ENCODE assay signal across 10 cellular contexts in the genomic region with DNA sequence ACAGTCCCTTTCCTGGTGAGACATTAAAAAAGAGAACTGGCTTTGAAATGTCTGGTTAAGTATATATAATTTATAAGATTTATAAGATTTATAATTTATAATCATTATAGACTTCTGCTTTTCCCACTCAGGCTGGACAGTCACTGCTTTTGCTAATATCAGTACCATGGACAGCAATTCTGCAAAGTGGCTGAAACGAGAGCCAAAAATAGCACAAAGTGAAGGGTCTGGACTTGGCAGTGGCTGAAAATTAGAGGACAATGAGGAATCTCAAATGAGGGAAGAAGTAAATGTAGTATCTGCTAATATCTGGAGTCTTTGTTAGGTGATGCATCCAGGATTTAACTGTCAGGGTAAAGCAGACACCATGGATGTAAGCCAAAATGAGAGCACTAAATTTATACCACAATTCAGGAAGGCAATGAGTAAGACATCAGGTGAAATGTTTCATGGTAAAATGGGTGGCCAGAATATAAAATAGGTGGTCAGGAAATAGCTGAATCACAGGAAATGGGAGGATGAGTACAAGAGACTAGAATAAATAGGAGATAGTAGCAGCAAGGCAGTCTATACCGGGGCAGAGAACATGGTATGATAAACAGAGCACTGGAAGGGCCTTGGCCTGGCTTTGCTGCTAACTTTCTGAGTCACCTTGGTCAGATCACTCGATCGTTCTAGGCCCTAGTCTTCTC. TPM values are rescaled to one million over a fixed set of nuclear protein-coding genes. Genes with fewer than 3 reads are reported as not detected.
DNase-seq lines count a peak whose midpoint lies in the region; ATAC-seq and TF ChIP-seq lines count a peak whose summit lies in the region.
"Had no signal": no experiment of that assay in that cellular context is flagged by ENCODE, and none has a peak within 500 bp of the region (broad histone marks: within the 10 kb centered on the region; RNA-seq: fewer than 3 reads in every experiment).

No MANE protein-coding gene starts in this region.

- H3K4me3 ChIP-seq in RWPE2 (ENCODE audit: severe bottlenecking) (no peak overlapping the region), fibroblast of the aortic adventitia (ENCODE audit: low read depth, low read length) (no peak overlapping the region)

- H3K36me3 ChIP-seq in RWPE2 (ENCODE audit: low read depth): no peaks in the 10 kb centered on the region

- DNase-seq in NOMO-1 (lab: John Stamatoyannopoulos, UW; ENCODE audit: unreplicated experiment in 2 of 2): peak; percentile 4 to 44
- DNase-seq in NOMO-1 treated with dmso at 0.1 percent for 144 hours (lab: John Stamatoyannopoulos, UW; ENCODE audit: unreplicated experiment): no peak
- no peak for DNase-seq in RWPE2 (ENCODE audit: low spot score)
- DNase-seq in fibroblast of the aortic adventitia (ENCODE audit: low read depth): peak; percentile 49
- peak; percentile 21 for DNase-seq in superior temporal gyrus (ENCODE audit: extremely low spot score)
- DNase-seq in DMS114 treated with DMSO at 0.1 percent for 48 hours (lab: John Stamatoyannopoulos, UW; ENCODE audit: unreplicated experiment): no peak
- no peak for DNase-seq in activated gamma-delta T cell (lab: John Stamatoyannopoulos, UW)
- DNase-seq: NCI-H2029 had no signal

- H3K27me3 ChIP-seq in RWPE2 (ENCODE audit: insufficient read depth, poor library complexity, severe bottlenecking): no peaks in the 10 kb centered on the region

- ATAC-seq in RWPE2 (ENCODE audit: low read depth) (peak; percentile 31; the same call in 1 of the 3 replicates), GM19328 (IDR thresholded peaks at IDR 0.05; ENCODE audit: unreplicated experiment) (no peak)

- H3K9me3 ChIP-seq in RWPE2 (ENCODE audit: severe bottlenecking): no peaks in the 10 kb centered on the region

- no peak for TF ChIP-seq CTCF in RWPE2 (IDR thresholded peaks at IDR 0.05; ENCODE audit: poor library complexity, severe bottlenecking)
- TF ChIP-seq CTCF in fibroblast of the aortic adventitia (IDR thresholded peaks at IDR 0.05; ENCODE audit: insufficient read depth, low read length): no peak

- H3K27ac ChIP-seq in RWPE2 (ENCODE audit: poor library complexity, severe bottlenecking): no peak overlapping the region

- H3K4me1 ChIP-seq in RWPE2 (ENCODE audit: insufficient read depth, poor library complexity, severe bottlenecking): no peaks in the 10 kb centered on the region

RNA-seq across cellular contexts. Expression of a gene that starts 39.6 kb away (rescaled TPM):
- not detected in 2 replicates for total RNA-seq in fibroblast of the aortic adventitia (ENCODE audit: low replicate concordance)
- total RNA-seq: posterior vena cava had no signal

Comparison
In these comparisons a context has a peak if more than half of its experiments do, and no peak if none do; other contexts are left out.
1. DNase-seq: peak in NOMO-1 (2 of 2), fibroblast of the aortic adventitia (single experiment) and superior temporal gyrus (single experiment); none in NOMO-1 treated with dmso at 0.1 percent for 144 hours (single experiment), RWPE2 (single experiment), DMS114 treated with DMSO at 0.1 percent for 48 hours (single experiment) and activated gamma-delta T cell (single experiment).